In the genomic region with DNA sequence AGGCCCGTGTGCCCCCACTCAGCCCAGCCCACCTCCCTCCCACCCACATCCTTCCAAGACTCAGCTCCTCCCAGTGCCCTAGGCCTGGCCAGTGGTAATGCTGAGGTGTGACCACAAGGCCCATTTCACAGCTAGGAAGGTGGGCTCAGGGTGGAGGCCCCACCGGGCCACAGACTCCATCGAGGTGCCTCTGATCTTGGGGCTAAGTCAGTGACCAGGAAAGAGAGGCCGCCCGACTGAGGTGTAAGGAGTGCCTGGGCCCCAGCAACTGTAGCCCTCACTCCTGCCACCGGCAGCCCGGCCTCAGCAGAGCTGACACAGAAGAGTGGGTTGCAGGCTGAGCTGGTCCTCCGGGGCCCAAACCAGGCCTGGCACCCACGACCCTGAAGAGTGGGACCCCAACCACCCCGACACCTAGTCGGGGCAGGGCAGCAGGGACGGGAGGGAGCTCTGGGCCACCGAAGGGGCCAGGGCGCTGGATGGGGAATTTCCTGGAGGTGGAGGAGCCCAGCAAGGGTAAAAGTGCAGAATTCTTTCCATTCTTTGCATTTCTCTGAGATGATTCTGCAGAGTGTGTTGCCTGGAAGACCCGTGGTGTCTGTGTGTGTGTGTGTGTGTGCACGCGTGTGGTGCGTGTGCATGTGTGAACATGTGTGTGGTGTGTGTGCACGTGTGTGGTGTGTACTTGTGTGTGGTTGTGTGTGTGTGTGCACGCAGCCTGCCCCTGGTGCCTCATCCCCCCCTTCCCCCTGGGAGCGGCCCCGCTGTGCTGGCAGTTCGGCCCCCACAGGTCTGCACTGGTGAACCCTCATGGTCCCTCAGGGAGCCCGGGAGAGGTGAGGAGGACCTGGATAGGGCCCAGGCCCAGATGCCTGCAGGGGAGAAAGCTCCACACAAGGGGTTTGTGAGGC, we compare ENCODE assay signal across 9 cellular contexts. TPM values are rescaled to one million over a fixed set of nuclear protein-coding genes. Genes with fewer than 3 reads are reported as not detected.
A peak's percentile ranks its signal among the peaks of the same experiment; 100 is the strongest.
DNase-seq lines count a peak whose midpoint lies in the region; ATAC-seq and TF ChIP-seq lines count a peak whose summit lies in the region.
"Had no signal": no experiment of that assay in that cellular context is flagged by ENCODE, and none has a peak within 500 bp of the region (broad histone marks: within the 10 kb centered on the region; RNA-seq: fewer than 3 reads in every experiment).

No MANE protein-coding gene starts in this region.

- no peak overlapping the region for H3K27ac Mint-ChIP-seq in natural killer cell treated with Interleukin-12 subunit alpha and Interleukin-12 subunit beta and Interleukin-15 and Interleukin-18, amount 100 ng/mL, for 72 hours

- peak overlapping the region; percentile 83 to 89 for H3K27ac ChIP-seq in esophagus (ENCODE audit: low read depth in 2 of 2, low read length in 1 of 2)

- POLR2A ChIA-PET in HEK293T (lab: Yijun Ruan, JAX), result interaction anchor here (0.7 to 1.6 kb wide), 2 partner anchors 8 to 10 kb away, joined by 3 to 5 read pairs; partner anchors contain the start of gene PIM3

- DNase-seq in AG10803 (ENCODE audit: low read depth), result peak; percentile 88
- peak; percentile 79 for DNase-seq in NCI-H226
- DNase-seq in non-pigmented ciliary epithelial cell (ENCODE audit: low read depth), result peak; percentile 55
- no peak for DNase-seq in HEK293T (ENCODE audit: extremely low spot score)
- DNase-seq in NCI-H146 treated with DMSO at 0.1 percent for 48 hours (lab: John Stamatoyannopoulos, UW; ENCODE audit: unreplicated experiment), result no peak
- DNase-seq in natural killer cell treated with Interleukin-12 subunit alpha and Interleukin-12 subunit beta and Interleukin-15 and Interleukin-18, amount 100 ng/mL, for 72 hours (ENCODE audit: low spot score), result no peak
- no peak for DNase-seq in AML-193 (lab: John Stamatoyannopoulos, UW)
- DNase-seq: cerebellar nuclear complex had no signal

- WGBS in esophagus, 2 donors, result 45 to 54% methylated on average over 24 of the region's 24 CpGs

- no peaks in the 10 kb centered on the region for H3K36me3 Mint-ChIP-seq in natural killer cell treated with Interleukin-12 subunit alpha and Interleukin-12 subunit beta and Interleukin-15 and Interleukin-18, amount 100 ng/mL, for 72 hours

- H3K9me3 Mint-ChIP-seq in natural killer cell treated with Interleukin-12 subunit alpha and Interleukin-12 subunit beta and Interleukin-15 and Interleukin-18, amount 100 ng/mL, for 72 hours, result no peaks in the 10 kb centered on the region

- H3K4me3 Mint-ChIP-seq in natural killer cell treated with Interleukin-12 subunit alpha and Interleukin-12 subunit beta and Interleukin-15 and Interleukin-18, amount 100 ng/mL, for 72 hours, result no peak overlapping the region

- peaks cover 0 to 57% of the 10 kb centered on the region in 2 donors for H3K4me1 ChIP-seq in esophagus (ENCODE audit: control insufficient read depth in 2 of 2, insufficient read depth in 2 of 2, low read length in 1 of 2)

- no peaks in the 10 kb centered on the region for H3K36me3 ChIP-seq in esophagus (ENCODE audit: control insufficient read depth in 2 of 2, insufficient read depth in 2 of 2, low read length in 1 of 2)

- H3K27me3 Mint-ChIP-seq in natural killer cell treated with Interleukin-12 subunit alpha and Interleukin-12 subunit beta and Interleukin-15 and Interleukin-18, amount 100 ng/mL, for 72 hours, result no peaks in the 10 kb centered on the region

- no peaks in the 10 kb centered on the region for H3K4me1 Mint-ChIP-seq in natural killer cell treated with Interleukin-12 subunit alpha and Interleukin-12 subunit beta and Interleukin-15 and Interleukin-18, amount 100 ng/mL, for 72 hours (ENCODE audit: low read depth in 2 of 2)

- no peak for TF ChIP-seq CTCF in AG10803 (conservative IDR thresholded peaks at IDR 0.05; ENCODE audit: low read length)

- H3K4me3 ChIP-seq in AG10803 (ENCODE audit: low read length) (no peak overlapping the region), esophagus (ENCODE audit: low read depth in 1 of 2, low read length in 2 of 2) (no peak overlapping the region)

- no peaks in the 10 kb centered on the region for H3K9me3 ChIP-seq in esophagus (ENCODE audit: control insufficient read depth in 2 of 2, insufficient read depth in 1 of 2, low read depth in 1 of 2, low read length in 1 of 2)

- no peaks in the 10 kb centered on the region for H3K27me3 ChIP-seq in esophagus (ENCODE audit: control insufficient read depth in 1 of 2, insufficient read depth in 2 of 2, low read length in 2 of 2)

- no peak for ATAC-seq in natural killer cell treated with Interleukin-12 subunit alpha and Interleukin-12 subunit beta and Interleukin-15 and Interleukin-18, amount 100 ng/mL, for 72 hours

- CTCF ChIA-PET in HEK293T (lab: Yijun Ruan, JAX), result interaction anchor here (0.5 to 0.7 kb wide), 2 partner anchors 9 to 35 kb away, joined by 3 read pairs; no protein-coding TSS in a partner anchor

TF ChIP-seq in HEK293T, 16 proteins besides CTCF, POLR2A, EP300 and RAD21:
- no peak for TF ChIP-seq FOXK2 (IDR thresholded peaks at IDR 0.05)
TF ChIP-seq in HEK293T: peak in this region for 0.

RNA-seq across cellular contexts. Expression of gene PIM3, which starts 8.3 kb away (rescaled TPM):
- 10 to 100 TPM; 33.8 to 43.4 TPM for polyA plus RNA-seq in esophagus
- 100 to 1,000 TPM in 1 of 2 donors, 10 to 100 TPM in 1; 78.5 to 115 TPM for total RNA-seq in natural killer cell treated with Interleukin-12 subunit alpha and Interleukin-12 subunit beta and Interleukin-15 and Interleukin-18, amount 100 ng/mL, for 72 hours

RNA-seq across cellular contexts. Expression of gene CRELD2, which starts 33.8 kb away (rescaled TPM):
- polyA plus RNA-seq in esophagus, result 10 to 100 TPM; 16.1 to 31.2 TPM
- 10 to 100 TPM; 59.5 to 75.7 TPM for total RNA-seq in natural killer cell treated with Interleukin-12 subunit alpha and Interleukin-12 subunit beta and Interleukin-15 and Interleukin-18, amount 100 ng/mL, for 72 hours

RNA-seq across cellular contexts. Expression of gene ALG12, which starts 34.0 kb away (rescaled TPM):
- polyA plus RNA-seq in esophagus, result 1 to 10 TPM; 8.6 TPM
- 10 to 100 TPM; 19.3 to 22.9 TPM for total RNA-seq in natural killer cell treated with Interleukin-12 subunit alpha and Interleukin-12 subunit beta and Interleukin-15 and Interleukin-18, amount 100 ng/mL, for 72 hours

Comparison
In these comparisons a context has a peak if more than half of its experiments do, and no peak if none do; other contexts are left out.
1. DNase-seq: peak in AG10803 (single experiment), NCI-H226 (single experiment) and non-pigmented ciliary epithelial cell (single experiment); none in HEK293T (single experiment), NCI-H146 treated with DMSO at 0.1 percent for 48 hours (single experiment), natural killer cell treated with Interleukin-12 subunit alpha and Interleukin-12 subunit beta and Interleukin-15 and Interleukin-18, amount 100 ng/mL, for 72 hours (single experiment) and AML-193 (0 of 2).